Comparison of ENCODE assay signal across 27 cellular contexts in genomic region chr12:94001691-94002090, GRCh38.
"Had no signal": no experiment of that assay in that cellular context is flagged by ENCODE, and none has a peak within 500 bp of the region (broad histone marks: within the 10 kb centered on the region; RNA-seq: fewer than 3 reads in every experiment).

No MANE protein-coding gene starts in this region.

- FAIRE-seq: endometrium, islet of Langerhans, keratinocyte had no signal

- H3K4me3 ChIP-seq: colonic mucosa, esophagus squamous epithelium, gastrocnemius medialis, heart right ventricle, left lung, lower lobe of right lung, mucosa of descending colon had no signal

- H3K4me3 Mint-ChIP-seq: dendritic cell treated with granulocyte-macrophage colony-stimulating factor and Interleukin-4, amounts not matched to agents 40 ng/mL and 50 ng/mL, for 4 days; effector memory CD8-positive, alpha-beta T cell; endodermal cell; mesothelial cell of epicardium had no signal

- H3K27ac ChIP-seq: colonic mucosa, epithelial cell of prostate, esophagus squamous epithelium, gastrocnemius medialis, heart right ventricle, left lung, lower lobe of right lung had no signal

- H3K4me1 Mint-ChIP-seq: endodermal cell, mesothelial cell of epicardium had no signal

- H3K9me3 ChIP-seq: colonic mucosa, esophagus squamous epithelium, gastrocnemius medialis, lower lobe of right lung, mucosa of descending colon had no signal

- H3K27ac Mint-ChIP-seq: dendritic cell treated with granulocyte-macrophage colony-stimulating factor and Interleukin-4, amounts not matched to agents 40 ng/mL and 50 ng/mL, for 4 days; effector memory CD8-positive, alpha-beta T cell; endodermal cell; mesothelial cell of epicardium had no signal

- H3K36me3 ChIP-seq: colonic mucosa, esophagus squamous epithelium, gastrocnemius medialis, heart right ventricle, left lung, lower lobe of right lung had no signal

- H3K27me3 ChIP-seq: colonic mucosa, esophagus squamous epithelium, gastrocnemius medialis, heart right ventricle, left lung had no signal

- DNase-seq: colonic mucosa; cortex of kidney; effector CD8-positive, alpha-beta T cell; effector memory CD8-positive, alpha-beta T cell; endodermal cell; erythroblast; esophagus squamous epithelium; foreskin fibroblast; foreskin melanocyte; gastrocnemius medialis; glutamatergic neuron; head of caudate nucleus; heart right ventricle; hippocampal formation; left cardiac atrium; left lung; left ventricle myocardium superior; lower lobe of right lung; mesenchymal stem cell; mucosa of descending colon had no signal

- ATAC-seq: effector memory CD8-positive, alpha-beta T cell; esophagus mucosa; gastrocnemius medialis; heart right ventricle; left cardiac atrium; left lung; left ventricle myocardium superior; lower lobe of right lung; mucosa of descending colon had no signal

- H3K9me3 Mint-ChIP-seq: effector memory CD8-positive, alpha-beta T cell had no signal

- H3K4me1 ChIP-seq: colonic mucosa, esophagus squamous epithelium, gastrocnemius medialis, heart right ventricle, left lung, lower lobe of right lung had no signal
